In the genomic region with DNA sequence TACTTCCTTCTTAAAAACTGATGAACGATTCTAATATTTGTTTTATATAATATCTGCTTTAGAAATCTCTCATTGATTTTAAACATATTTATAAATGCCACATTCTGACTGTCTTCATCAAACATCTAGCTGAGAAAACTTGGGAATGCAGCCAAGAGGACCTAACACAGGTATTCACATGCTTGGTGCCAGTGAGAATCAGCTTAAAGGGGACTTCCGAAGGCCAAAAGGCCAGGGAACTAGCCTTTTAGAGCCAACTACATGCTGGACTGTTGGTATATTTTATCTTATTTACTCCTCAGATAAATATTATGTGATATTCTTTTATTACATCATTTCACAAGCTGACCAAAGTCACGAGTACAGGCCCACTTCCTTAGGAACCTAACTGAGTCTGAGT, we compare ENCODE assay signal across 18 cellular contexts. TPM values are rescaled to one million over a fixed set of nuclear protein-coding genes. Genes with fewer than 3 reads are reported as not detected.
DNase-seq lines count a peak whose midpoint lies in the region; TF ChIP-seq lines count a peak whose summit lies in the region.
"Had no signal": no experiment of that assay in that cellular context is flagged by ENCODE, and none has a peak within 500 bp of the region (broad histone marks: within the 10 kb centered on the region; RNA-seq: fewer than 3 reads in every experiment).

No MANE protein-coding gene starts in this region.

- TF ChIP-seq CTCF in OCI-LY7 (conservative IDR thresholded peaks at IDR 0.05; ENCODE audit: low read length): no peak
- TF ChIP-seq CTCF in epithelial cell of esophagus (IDR thresholded peaks at IDR 0.05; ENCODE audit: insufficient read depth, low read depth, low read length, missing control alignments): no peak
- no peak for TF ChIP-seq CTCF in spleen (IDR thresholded peaks at IDR 0.05 in 8 of 11, conservative IDR thresholded peaks at IDR 0.05 in 3 of 11)

- H3K9ac ChIP-seq in muscle layer of colon (ENCODE audit: low read length): no peak overlapping the region

- CTCF ChIA-PET in OCI-LY7 (lab: Charles Lee; ENCODE audit: unreplicated experiment): interaction anchor here (0.7 to 0.9 kb wide), 2 partner anchors 12 to 22 kb away, joined by 3 to 4 read pairs; no protein-coding TSS in a partner anchor

- H3K4me1 ChIP-seq in OCI-LY7 (ENCODE audit: insufficient read depth, low read length, poor library complexity, severe bottlenecking) (no peaks in the 10 kb centered on the region), muscle layer of colon (ENCODE audit: insufficient read depth, low read length) (peaks cover 20% of the 10 kb centered on the region), spleen (peaks cover 0 to 6% (median 0%) of the 10 kb centered on the region in 6 donors)

- no peak for DNase-seq in OCI-LY7 (ENCODE audit: low spot score)
- DNase-seq in epithelial cell of esophagus (ENCODE audit: low read depth): peak; percentile 7
- DNase-seq in spleen: no peak
- no peak for DNase-seq in COLO668 (lab: John Stamatoyannopoulos, UW; ENCODE audit: unreplicated experiment)
- no peak for DNase-seq in activated naive CD4-positive, alpha-beta T cell treated with anti-CD3 and anti-CD28 coated beads, Interleukin-2, amount 50 U/mL, for 16 hours
- DNase-seq in cerebellar nuclear complex (lab: John Stamatoyannopoulos, UW): no peak
- DNase-seq in NCI-H2227 treated with DMSO at 0.1 percent for 48 hours (lab: John Stamatoyannopoulos, UW): no peak
- DNase-seq: activated CD4-positive, CD25-positive, alpha-beta regulatory T cell treated with anti-CD3 and anti-CD28 coated beads, Interleukin-2, amount 50 U/mL, for 72 hours; activated naive CD8-positive, alpha-beta T cell treated with anti-CD3 and anti-CD28 coated beads for 36 hours; brain microvascular endothelial cell; CD4-positive, alpha-beta memory T cell; NCI-H1930; NCI-H345; stimulated activated CD4-positive, alpha-beta T cell treated with anti-CD3 and anti-CD28 coated beads, Interleukin-4, amount 100 ng/mL, for 24 hours had no signal

- intact Hi-C loops in OCI-LY7 (cut with micrococcal nuclease; ENCODE audit: unreplicated experiment) (no loop called here), spleen (cut with DNase I; ENCODE audit: low total_unique reads) (no loop called here)

- no peaks in the 10 kb centered on the region for H3K9me3 ChIP-seq in OCI-LY7 (ENCODE audit: low read length)
- no peaks in the 10 kb centered on the region for H3K9me3 ChIP-seq in muscle layer of colon (ENCODE audit: low read length)
- no peaks in the 10 kb centered on the region for H3K9me3 ChIP-seq in spleen

- H3K27ac ChIP-seq in OCI-LY7 (ENCODE audit: low read depth, low read length, poor library complexity, severe bottlenecking) (no peak overlapping the region), muscle layer of colon (ENCODE audit: low read depth, low read length) (peak overlapping the region; percentile 21), spleen (peak overlapping the region in 5 of 8 donors; percentile 12 to 62 (median 33))
- H3K27ac ChIP-seq: brain microvascular endothelial cell, epithelial cell of prostate, skin epidermis had no signal

- H2AFZ ChIP-seq in OCI-LY7 (ENCODE audit: low read length): 0 out of 2 replicates have a peak overlapping the region, but pooled peaks have one; percentile 19

- POLR2A ChIA-PET in OCI-LY7 (lab: Charles Lee): interaction anchor here (0.6 to 3.4 kb wide), 9 partner anchors 11 to 436 kb away, joined by 3 to 16 read pairs (median 4); a partner anchor contains a TSS

- no peaks in the 10 kb centered on the region for H3K79me2 ChIP-seq in OCI-LY7 (ENCODE audit: insufficient read depth, low read depth, low read length)

- H3K36me3 ChIP-seq in OCI-LY7 (ENCODE audit: insufficient read depth, low read length) (no peaks in the 10 kb centered on the region), muscle layer of colon (ENCODE audit: insufficient read depth, low read length) (no peaks in the 10 kb centered on the region), spleen (no peaks in the 10 kb centered on the region)
- H3K36me3 ChIP-seq: brain microvascular endothelial cell had no signal

- no TSS peak for BruUV-seq in OCI-LY7 (replicated peaks; lab: Mats Ljungman, UMichigan)

- no peak overlapping the region for H3K4me2 ChIP-seq in OCI-LY7 (ENCODE audit: low read length)

- no peaks in the 10 kb centered on the region for H3K27me3 ChIP-seq in muscle layer of colon (ENCODE audit: control insufficient read depth in 1 of 2, insufficient read depth in 2 of 2, low read length in 2 of 2)
- H3K27me3 ChIP-seq in spleen (replicated peaks in 1 of 7): no peaks in the 10 kb centered on the region
- H3K27me3 ChIP-seq: brain microvascular endothelial cell had no signal

- no peaks in the 10 kb centered on the region for H3K9me2 ChIP-seq in OCI-LY7 (ENCODE audit: insufficient read depth, low read length)

- no peak for TF ChIP-seq POLR2A in spleen (IDR thresholded peaks at IDR 0.05)

- H3K4me3 ChIP-seq in OCI-LY7 (ENCODE audit: low read depth, low read length, poor library complexity, severe bottlenecking): no peak overlapping the region
- no peak overlapping the region for H3K4me3 ChIP-seq in epithelial cell of esophagus (ENCODE audit: low read length)
- H3K4me3 ChIP-seq in muscle layer of colon (ENCODE audit: low read depth in 1 of 2, low read length in 2 of 2): no peak overlapping the region
- no peak overlapping the region for H3K4me3 ChIP-seq in spleen
- H3K4me3 ChIP-seq: skin epidermis had no signal

- no peaks in the 10 kb centered on the region for H4K20me1 ChIP-seq in OCI-LY7 (ENCODE audit: insufficient read depth, low read length)

- 61 to 74% (median 68%) methylated on average over 3 of the region's 3 CpGs for WGBS in spleen, 5 donors

RNA-seq across cellular contexts. Expression of a gene that starts 41.0 kb away (rescaled TPM):
- total RNA-seq in OCI-LY7 (2014; rRNA removed; shearing (Covaris generic)): 0.03 TPM in 1 of 2 replicates, not detected in the other
- total RNA-seq in OCI-LY7 (2022) (not detected in 2 replicates), spleen (100 to 1,000 TPM in 1 of 7 donors, 10 to 100 TPM in 6; 30.0 to 107 (median 67.5) TPM)
- 10 to 100 TPM; 28.0 to 43.9 (median 30.2) TPM for polyA plus RNA-seq in spleen
- total RNA-seq: activated naive CD8-positive, alpha-beta T cell treated with anti-CD3 and anti-CD28 coated beads for 36 hours; activated T-helper 1 cell treated with anti-CD3 and anti-CD28 coated beads, Interleukin-12 subunit alpha, Interleukin-12 subunit beta, Interleukin-2, Interleukin-4 antibody, amounts not matched to agents 30 ng/mL and 10 ng/mL and 1 ng/mL, durations not matched to agents 14 hours and 24 hours and 36 hours; CD4-positive, alpha-beta memory T cell had no signal
- polyA plus RNA-seq: CD4-positive, alpha-beta memory T cell had no signal

Comparison
In these comparisons a context has a peak if more than half of its experiments do, and no peak if none do; other contexts are left out.
1. RNA of a gene that starts 41.0 kb away (total RNA-seq): 30.0 to 107 TPM in spleen; 0.03 TPM in OCI-LY7; every median in the first group is over 10 times any median in the second.